12 cellular contexts compared by ENCODE assay signal in genomic region chr4:116925900-116926457, GRCh38.
DNase-seq lines count a peak whose midpoint lies in the region; ATAC-seq and TF ChIP-seq lines count a peak whose summit lies in the region.
"Had no signal": no experiment of that assay in that cellular context is flagged by ENCODE, and none has a peak within 500 bp of the region (broad histone marks: within the 10 kb centered on the region; RNA-seq: fewer than 3 reads in every experiment).

No MANE protein-coding gene starts in this region.

- peak overlapping the region; percentile 49 for H3K4me3 ChIP-seq in astrocyte of the cerebellum (ENCODE audit: low read depth, low read length)
- peak overlapping the region; percentile 69 for H3K4me3 ChIP-seq in iPS-20b (ENCODE audit: low read length)
- peak overlapping the region; percentile 27 for H3K4me3 ChIP-seq in rectal smooth muscle tissue (ENCODE audit: low read length)

- H3K27me3 Mint-ChIP-seq in activated CD4-positive, alpha-beta T cell treated with anti-CD3 and anti-CD28 coated beads, Interleukin-2, amount 10 ng/mL, durations not matched to agents 24 days and 14 days: peaks cover 5% of the 10 kb centered on the region

- H3K9me3 ChIP-seq in iPS-20b (ENCODE audit: insufficient read depth, low read depth, low read length): no peaks in the 10 kb centered on the region

- no peak overlapping the region for H3K27ac Mint-ChIP-seq in activated CD4-positive, alpha-beta T cell treated with anti-CD3 and anti-CD28 coated beads, Interleukin-2, amount 10 ng/mL, durations not matched to agents 24 days and 14 days

- peaks cover 23% of the 10 kb centered on the region for H3K27me3 ChIP-seq in iPS-20b (ENCODE audit: insufficient read depth, low read length)
- H3K27me3 ChIP-seq in rectal smooth muscle tissue (ENCODE audit: control insufficient read depth, insufficient read depth, low read length): peaks cover 6% of the 10 kb centered on the region

- peak; percentile 3 for DNase-seq in GM03348 (ENCODE audit: low spot score)
- peak; percentile 8 for DNase-seq in astrocyte of the cerebellum (ENCODE audit: low read depth)
- no peak for DNase-seq in KBM-7
- no peak for DNase-seq in activated CD4-positive, alpha-beta T cell treated with anti-CD3 and anti-CD28 coated beads, Interleukin-2, amount 10 ng/mL, durations not matched to agents 24 days and 14 days
- DNase-seq in KG1 (lab: John Stamatoyannopoulos, UW): no peak
- DNase-seq: cortex of kidney, left colon, NCI-H1930 had no signal

- no peak overlapping the region for H3K27ac ChIP-seq in iPS-20b (ENCODE audit: low read length)
- no peak overlapping the region for H3K27ac ChIP-seq in rectal smooth muscle tissue (ENCODE audit: low read depth, low read length)
- H3K27ac ChIP-seq: C4-2B had no signal

- H3K4me1 ChIP-seq in iPS-20b (ENCODE audit: insufficient read depth, low read length) (0 out of 2 replicates have a peak, but pooled peaks cover 4% of the 10 kb centered on the region), rectal smooth muscle tissue (ENCODE audit: control insufficient read depth, insufficient read depth, low read length) (no peaks in the 10 kb centered on the region)

- H3K4me3 Mint-ChIP-seq in activated CD4-positive, alpha-beta T cell treated with anti-CD3 and anti-CD28 coated beads, Interleukin-2, amount 10 ng/mL, durations not matched to agents 24 days and 14 days: no peak overlapping the region

- in situ Hi-C loops in astrocyte of the cerebellum (cut with HindIII; ENCODE audit: low sequenced_read_pairs) (no loop called here), KBM-7 (cut with MboI; ENCODE audit: low pct_unique_long_range_greater_than_20kb, low sequenced_read_pairs) (no loop called here)

- intact Hi-C loops in activated CD4-positive, alpha-beta T cell treated with anti-CD3 and anti-CD28 coated beads, Interleukin-2, amount 10 ng/mL, durations not matched to agents 24 days and 14 days (cut with micrococcal nuclease): no loop called here

- no peaks in the 10 kb centered on the region for H3K9me3 Mint-ChIP-seq in activated CD4-positive, alpha-beta T cell treated with anti-CD3 and anti-CD28 coated beads, Interleukin-2, amount 10 ng/mL, durations not matched to agents 24 days and 14 days

- H3K9ac ChIP-seq in iPS-20b (ENCODE audit: low read depth, low read length) (peak overlapping the region; percentile 59; the same call in 1 of the 2 replicates), rectal smooth muscle tissue (ENCODE audit: low read length) (no peak overlapping the region)

- no peak for ATAC-seq in HG02981 (IDR thresholded peaks at IDR 0.05; ENCODE audit: unreplicated experiment)
- ATAC-seq: left colon had no signal

- no peaks in the 10 kb centered on the region for H3K36me3 Mint-ChIP-seq in activated CD4-positive, alpha-beta T cell treated with anti-CD3 and anti-CD28 coated beads, Interleukin-2, amount 10 ng/mL, durations not matched to agents 24 days and 14 days (ENCODE audit: low read depth)

- H3K36me3 ChIP-seq in iPS-20b (ENCODE audit: insufficient read depth, low read depth, low read length) (no peaks in the 10 kb centered on the region), rectal smooth muscle tissue (ENCODE audit: control insufficient read depth, insufficient read depth, low read length) (no peaks in the 10 kb centered on the region)

- no peak for TF ChIP-seq CTCF in astrocyte of the cerebellum (IDR thresholded peaks at IDR 0.05; ENCODE audit: low read depth, low read length, missing control alignments)

- H3K4me1 Mint-ChIP-seq in activated CD4-positive, alpha-beta T cell treated with anti-CD3 and anti-CD28 coated beads, Interleukin-2, amount 10 ng/mL, durations not matched to agents 24 days and 14 days: no peaks in the 10 kb centered on the region

Comparison
In these comparisons a context has a peak if more than half of its experiments do, and no peak if none do; other contexts are left out.
1. DNase-seq: peak in GM03348 (single experiment) and astrocyte of the cerebellum (single experiment); none in KBM-7 (single experiment), activated CD4-positive, alpha-beta T cell treated with anti-CD3 and anti-CD28 coated beads, Interleukin-2, amount 10 ng/mL, durations not matched to agents 24 days and 14 days (single experiment) and KG1 (single experiment).
2. Peak in every context shown above with its lines, with median percentiles within 50 percentile points of each other: H3K4me3 ChIP-seq.